In genomic region chr6:36392621-36393020, GRCh38 we compare ENCODE assay signal across 1 cellular context.
TF ChIP-seq lines count a peak whose summit lies in the region.

No MANE protein-coding gene starts in this region.

TF ChIP-seq in HepG2, 621 proteins besides CTCF, POLR2A, EP300 and RAD21:
- TF ChIP-seq GZF1 (CRISPR knock-in tag; IDR thresholded peaks at IDR 0.05): no peak
- TF ChIP-seq ZMYM3 (CRISPR knock-in tag; IDR thresholded peaks at IDR 0.05): no peak
- TF ChIP-seq ZNF761 (CRISPR knock-in tag; conservative IDR thresholded peaks at IDR 0.05): no peak
- TF ChIP-seq MBNL3 (CRISPR knock-in tag; conservative IDR thresholded peaks at IDR 0.05): no peak
- TF ChIP-seq ZNF543 (CRISPR knock-in tag; IDR thresholded peaks at IDR 0.05): no peak
- no peak for TF ChIP-seq ZNF615 (CRISPR knock-in tag; IDR thresholded peaks at IDR 0.05; ENCODE audit: borderline replicate concordance)
- TF ChIP-seq HNRNPUL1 (IDR thresholded peaks at IDR 0.05; ENCODE audit: low read depth, low read length): no peak
- TF ChIP-seq, protein P1, sequence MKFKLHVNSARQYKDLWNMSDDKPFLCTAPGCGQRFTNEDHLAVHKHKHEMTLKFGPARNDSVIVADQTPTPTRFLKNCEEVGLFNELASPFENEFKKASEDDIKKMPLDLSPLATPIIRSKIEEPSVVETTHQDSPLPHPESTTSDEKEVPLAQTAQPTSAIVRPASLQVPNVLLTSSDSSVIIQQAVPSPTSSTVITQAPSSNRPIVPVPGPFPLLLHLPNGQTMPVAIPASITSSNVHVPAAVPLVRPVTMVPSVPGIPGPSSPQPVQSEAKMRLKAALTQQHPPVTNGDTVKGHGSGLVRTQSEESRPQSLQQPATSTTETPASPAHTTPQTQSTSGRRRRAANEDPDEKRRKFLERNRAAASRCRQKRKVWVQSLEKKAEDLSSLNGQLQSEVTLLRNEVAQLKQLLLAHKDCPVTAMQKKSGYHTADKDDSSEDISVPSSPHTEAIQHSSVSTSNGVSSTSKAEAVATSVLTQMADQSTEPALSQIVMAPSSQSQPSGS (CRISPR knock-in tag; IDR thresholded peaks at IDR 0.05): no peak
- no peak for TF ChIP-seq ZKSCAN8 (CRISPR knock-in tag; IDR thresholded peaks at IDR 0.05; ENCODE audit: borderline replicate concordance)
- no peak for TF ChIP-seq ZNF83 (CRISPR knock-in tag; IDR thresholded peaks at IDR 0.05; ENCODE audit: borderline replicate concordance)
- no peak for TF ChIP-seq GATA4 (IDR thresholded peaks at IDR 0.05; ENCODE audit: borderline replicate concordance, low read depth)
